In genomic region chr1:120558303-120559060, GRCh38 we compare ENCODE assay signal across 8 cellular contexts.
DNase-seq lines count a peak whose midpoint lies in the region; ATAC-seq, FAIRE-seq and TF ChIP-seq lines count a peak whose summit lies in the region.
"Not testable (repeated sequence)": the region's sequence is repeated elsewhere in the genome, so short reads cannot be mapped to it uniquely, and the experiment has no call there.

No MANE protein-coding gene starts in this region.

- H3K4ac ChIP-seq in mesenchymal stem cell (ENCODE audit: low read depth in 1 of 2, low read length in 2 of 2): peak overlapping the region in 1 of 2 experiments; percentile 73

- H3K4me3 Mint-ChIP-seq in CD8-positive, alpha-beta T cell: peak overlapping the region; percentile 78

- not testable (repeated sequence) for H2BK15ac ChIP-seq in mesenchymal stem cell (ENCODE audit: low read depth, poor library complexity, severe bottlenecking)

- not testable (repeated sequence) for H3K36me3 Mint-ChIP-seq in CD8-positive, alpha-beta T cell

- not testable (repeated sequence) for H2BK5ac ChIP-seq in mesenchymal stem cell (ENCODE audit: low read depth, low read length, poor library complexity, severe bottlenecking)

- not testable (repeated sequence) for H3K27ac ChIP-seq in CD8-positive, alpha-beta T cell (ENCODE audit: low read depth, low read length); OCI-LY1 (ENCODE audit: low read depth, low read length, poor library complexity, severe bottlenecking)
- peak overlapping the region; percentile 18 for H3K27ac ChIP-seq in endothelial cell of umbilical vein (ENCODE audit: insufficient read depth, low read depth, low read length)
- H3K27ac ChIP-seq in mesenchymal stem cell (ENCODE audit: low read length, poor library complexity, severe bottlenecking): peak overlapping the region; percentile 76

- not testable (repeated sequence) for H3K9me1 ChIP-seq in endothelial cell of umbilical vein (replicated peaks; ENCODE audit: control insufficient read depth, extremely low read depth, insufficient read depth, low read length)

- H3F3A ChIP-seq in OCI-LY1 (ENCODE audit: insufficient read depth, low read length): not testable (repeated sequence)

- H3K79me2 ChIP-seq in OCI-LY1 (ENCODE audit: insufficient read depth, low read length): not testable (repeated sequence)
- H3K79me2 ChIP-seq in endothelial cell of umbilical vein (ENCODE audit: control insufficient read depth, insufficient read depth, low read length): peaks cover 11% of the 10 kb centered on the region

- intact Hi-C loops in CD8-positive, alpha-beta T cell (cut with DNase I, micrococcal nuclease); endothelial cell of umbilical vein (cut with micrococcal nuclease): not testable (repeated sequence)

- peak overlapping the region in 1 of 2 experiments; percentile 48 for H3K18ac ChIP-seq in mesenchymal stem cell (ENCODE audit: low read depth in 1 of 2, low read length in 2 of 2)

- dilution Hi-C loops in endothelial cell of umbilical vein (cut with MboI; ENCODE audit: extremely low pct_ligation_motif_present, low sequenced_read_pairs): not testable (repeated sequence)

- not testable (repeated sequence) for H2AK5ac ChIP-seq in mesenchymal stem cell (ENCODE audit: low read length, severe bottlenecking)

- not testable (repeated sequence) for TF ChIP-seq CTCF in CD8-positive, alpha-beta T cell (IDR thresholded peaks at IDR 0.05); OCI-LY1 (IDR thresholded peaks at IDR 0.05; ENCODE audit: low read length); endothelial cell of umbilical vein (IDR thresholded peaks at IDR 0.05; ENCODE audit: extremely low read depth in 1 of 2, insufficient read depth in 1 of 2, low read depth in 1 of 2, low read length in 2 of 2)

- not testable (repeated sequence) for H2AFZ ChIP-seq in OCI-LY1 (ENCODE audit: low read length)
- H2AFZ ChIP-seq in endothelial cell of umbilical vein (ENCODE audit: low read depth, low read length) (peak overlapping the region; percentile 89), mesenchymal stem cell (ENCODE audit: low read depth, low read length) (peak overlapping the region; percentile 51)

- not testable (repeated sequence) for H4K20me1 ChIP-seq in OCI-LY1 (ENCODE audit: insufficient read depth, low read length); endothelial cell of umbilical vein (replicated peaks; ENCODE audit: control insufficient read depth, extremely low read depth, insufficient read depth, low read length)

- not testable (repeated sequence) for H3K36me3 ChIP-seq in CD8-positive, alpha-beta T cell (ENCODE audit: insufficient read depth, low read length); OCI-LY1 (ENCODE audit: insufficient read depth, low read length); endothelial cell of umbilical vein (ENCODE audit: control insufficient read depth in 2 of 2, extremely low read depth in 1 of 2, insufficient read depth in 2 of 2, low read length in 2 of 2); mesenchymal stem cell (ENCODE audit: control insufficient read depth in 1 of 2, insufficient read depth in 2 of 2, low read depth in 1 of 2, low read length in 2 of 2)

- peak; percentile 66 for ATAC-seq in CD8-positive, alpha-beta T cell
- ATAC-seq in GM21526 (IDR thresholded peaks at IDR 0.05; ENCODE audit: low FRiP score, unreplicated experiment) (peak; percentile 87), HG03575 (IDR thresholded peaks at IDR 0.05; ENCODE audit: extremely low read depth, insufficient number of reproducible peaks, low FRiP score, unreplicated experiment) (peak; percentile 68)

- not testable (repeated sequence) for BruUV-seq in endothelial cell of umbilical vein (replicated peaks; lab: Mats Ljungman, UMichigan)

- not testable (repeated sequence) for H3K23ac ChIP-seq in mesenchymal stem cell (ENCODE audit: low read length in 2 of 2)

- H3K4me3 ChIP-seq in CD8-positive, alpha-beta T cell (ENCODE audit: low read depth, low read length): peak overlapping the region; percentile 41
- H3K4me3 ChIP-seq in OCI-LY1 (ENCODE audit: low read depth, low read length, poor library complexity, severe bottlenecking) (peak overlapping the region; percentile 64), endothelial cell of umbilical vein (replicated peaks in 1 of 3; ENCODE audit: insufficient read depth in 1 of 3, low read depth in 1 of 3, low read length in 3 of 3) (peak overlapping the region; percentile 37 to 53 (median 52)), mesenchymal stem cell (ENCODE audit: insufficient read depth in 1 of 2, low read depth in 1 of 2, low read length in 2 of 2) (peak overlapping the region; percentile 52 to 75)

- H3K4me2 ChIP-seq in OCI-LY1 (ENCODE audit: low read length): peak overlapping the region; percentile 52; the same call in 1 of the 2 replicates
- H3K4me2 ChIP-seq in endothelial cell of umbilical vein (ENCODE audit: insufficient read depth, low read length); mesenchymal stem cell (ENCODE audit: low read length, poor library complexity, severe bottlenecking): not testable (repeated sequence)

- not testable (repeated sequence) for H3K4me1 Mint-ChIP-seq in CD8-positive, alpha-beta T cell (ENCODE audit: low read depth)

- H3K27me3 ChIP-seq in CD8-positive, alpha-beta T cell (ENCODE audit: insufficient read depth, low read length); OCI-LY1 (ENCODE audit: insufficient read depth, low read length); endothelial cell of umbilical vein (ENCODE audit: control insufficient read depth in 2 of 2, insufficient read depth in 2 of 2, low read length in 2 of 2); mesenchymal stem cell (ENCODE audit: control insufficient read depth in 1 of 2, insufficient read depth in 1 of 2, low read length in 2 of 2): not testable (repeated sequence)

- not testable (repeated sequence) for H3K14ac ChIP-seq in mesenchymal stem cell (ENCODE audit: low read length in 2 of 2)

- peak overlapping the region; percentile 69 for H3K27ac Mint-ChIP-seq in CD8-positive, alpha-beta T cell

- not testable (repeated sequence) for TF ChIP-seq POLR2A in endothelial cell of umbilical vein (IDR thresholded peaks at IDR 0.05; ENCODE audit: low read depth, low read length)

- H3K79me1 ChIP-seq in mesenchymal stem cell (replicated peaks; ENCODE audit: low read length, poor library complexity, severe bottlenecking): not testable (repeated sequence)

- not testable (repeated sequence) for H4K91ac ChIP-seq in mesenchymal stem cell (ENCODE audit: low read length)

- not testable (repeated sequence) for H3K9me3 Mint-ChIP-seq in CD8-positive, alpha-beta T cell

- POLR2A ChIA-PET in CD8-positive, alpha-beta T cell (lab: Charles Lee); endothelial cell of umbilical vein (lab: Charles Lee): not testable (repeated sequence)

- H3K27me3 Mint-ChIP-seq in CD8-positive, alpha-beta T cell (ENCODE audit: low read depth): not testable (repeated sequence)

- CTCF ChIA-PET in CD8-positive, alpha-beta T cell (lab: Charles Lee); endothelial cell of umbilical vein (lab: Charles Lee): not testable (repeated sequence)

- not testable (repeated sequence) for FAIRE-seq in endothelial cell of umbilical vein (lab: Jason Lieb, UNC)

- peak overlapping the region; percentile 50; the same call in 1 of the 2 replicates for H3K9ac ChIP-seq in OCI-LY1 (ENCODE audit: low read length)
- H3K9ac ChIP-seq in endothelial cell of umbilical vein (replicated peaks; ENCODE audit: extremely low read depth, insufficient read depth, low read length): peak overlapping the region; percentile 23
- H3K9ac ChIP-seq in mesenchymal stem cell (ENCODE audit: low read length): peak overlapping the region; percentile 53

- H2BK12ac ChIP-seq in mesenchymal stem cell (ENCODE audit: low read length in 2 of 2): not testable (repeated sequence)

- WGBS in mesenchymal stem cell: no CpG with 5 or more reads among the region's 72 CpGs

- H3K9me2 ChIP-seq in OCI-LY1 (ENCODE audit: low read depth, low read length): not testable (repeated sequence)

- H2BK120ac ChIP-seq in mesenchymal stem cell (ENCODE audit: low read depth, low read length): not testable (repeated sequence)

- DNase-seq in CD8-positive, alpha-beta T cell: peak; percentile 24 to 79 (median 53)
- DNase-seq in activated T-cell treated with anti-CD3 and anti-CD28 coated beads for 48 hours (ENCODE audit: low read depth): peak; percentile 36
- peak; percentile 77 for DNase-seq in endothelial cell of umbilical vein (ENCODE audit: low read depth, low spot score)
- peak; percentile 83 for DNase-seq in mesenchymal stem cell
- peak; percentile 13 to 25 (median 21) for DNase-seq in stimulated activated CD4-positive, alpha-beta T cell treated with anti-CD3 and anti-CD28 coated beads, TNF-alpha, amount 100 ng/mL, for 1 hour (ENCODE audit: low read depth in 3 of 3, low spot score in 1 of 3)

- H4K8ac ChIP-seq in mesenchymal stem cell (ENCODE audit: low read length): not testable (repeated sequence)

- H3K4me1 ChIP-seq in CD8-positive, alpha-beta T cell (ENCODE audit: insufficient read depth, low read length); endothelial cell of umbilical vein (ENCODE audit: control insufficient read depth, extremely low read depth, insufficient read depth, low read length); mesenchymal stem cell (ENCODE audit: control insufficient read depth, insufficient read depth, low read depth, low read length): not testable (repeated sequence)
- H3K4me1 ChIP-seq in OCI-LY1 (ENCODE audit: insufficient read depth, low read length, severe bottlenecking): peaks cover 17% of the 10 kb centered on the region

- H3K9me3 ChIP-seq in CD8-positive, alpha-beta T cell (ENCODE audit: low read length); OCI-LY1 (ENCODE audit: low read length); endothelial cell of umbilical vein (replicated peaks; ENCODE audit: control insufficient read depth, insufficient read depth, low read length); mesenchymal stem cell (ENCODE audit: control insufficient read depth, low read length): not testable (repeated sequence)

Comparison
In these comparisons a context has a peak if more than half of its experiments do, and no peak if none do; other contexts are left out.
1. DNase-seq: peak in every context shown above with its lines; median percentile 83 in mesenchymal stem cell; 77 in endothelial cell of umbilical vein; 53 in CD8-positive, alpha-beta T cell; 36 in activated T-cell treated with anti-CD3 and anti-CD28 coated beads for 48 hours; 21 in stimulated activated CD4-positive, alpha-beta T cell treated with anti-CD3 and anti-CD28 coated beads, TNF-alpha, amount 100 ng/mL, for 1 hour.